ENCODE assay signal across 2 cellular contexts in genomic region chr10:125991009-125991788, GRCh38.
TF ChIP-seq lines count a peak whose summit lies in the region.

No MANE protein-coding gene starts in this region.

TF ChIP-seq in SK-N-SH, 30 proteins besides CTCF, POLR2A, EP300 and RAD21 (continued from another document):
- no peak for TF ChIP-seq PBX3 (IDR thresholded peaks at IDR 0.05)
- TF ChIP-seq RCOR1 (IDR thresholded peaks at IDR 0.05; ENCODE audit: low read length): no peak

TF ChIP-seq in SK-N-SH treated with all-trans-retinoic acid at 6 μM for 48 hours, 23 proteins besides CTCF, POLR2A, EP300 and RAD21 (continued from another document):
- TF ChIP-seq, protein P1, sequence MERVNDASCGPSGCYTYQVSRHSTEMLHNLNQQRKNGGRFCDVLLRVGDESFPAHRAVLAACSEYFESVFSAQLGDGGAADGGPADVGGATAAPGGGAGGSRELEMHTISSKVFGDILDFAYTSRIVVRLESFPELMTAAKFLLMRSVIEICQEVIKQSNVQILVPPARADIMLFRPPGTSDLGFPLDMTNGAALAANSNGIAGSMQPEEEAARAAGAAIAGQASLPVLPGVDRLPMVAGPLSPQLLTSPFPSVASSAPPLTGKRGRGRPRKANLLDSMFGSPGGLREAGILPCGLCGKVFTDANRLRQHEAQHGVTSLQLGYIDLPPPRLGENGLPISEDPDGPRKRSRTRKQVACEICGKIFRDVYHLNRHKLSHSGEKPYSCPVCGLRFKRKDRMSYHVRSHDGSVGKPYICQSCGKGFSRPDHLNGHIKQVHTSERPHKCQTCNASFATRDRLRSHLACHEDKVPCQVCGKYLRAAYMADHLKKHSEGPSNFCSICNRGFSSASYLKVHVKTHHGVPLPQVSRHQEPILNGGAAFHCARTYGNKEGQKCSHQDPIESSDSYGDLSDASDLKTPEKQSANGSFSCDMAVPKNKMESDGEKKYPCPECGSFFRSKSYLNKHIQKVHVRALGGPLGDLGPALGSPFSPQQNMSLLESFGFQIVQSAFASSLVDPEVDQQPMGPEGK (CRISPR knock-in tag; IDR thresholded peaks at IDR 0.05; ENCODE audit: borderline replicate concordance): no peak
- TF ChIP-seq CSRNP3 (CRISPR knock-in tag; IDR thresholded peaks at IDR 0.05): no peak
- TF ChIP-seq GLIS3 (CRISPR knock-in tag; IDR thresholded peaks at IDR 0.05): no peak
- no peak for TF ChIP-seq ZNF8 (CRISPR knock-in tag; IDR thresholded peaks at IDR 0.05)
- no peak for TF ChIP-seq TOX (CRISPR knock-in tag; IDR thresholded peaks at IDR 0.05; ENCODE audit: borderline replicate concordance)
- TF ChIP-seq TCF4 (CRISPR knock-in tag; IDR thresholded peaks at IDR 0.05; ENCODE audit: borderline replicate concordance): no peak
- no peak for TF ChIP-seq ZC3H10 (CRISPR knock-in tag; IDR thresholded peaks at IDR 0.05)
- TF ChIP-seq, protein P2, sequence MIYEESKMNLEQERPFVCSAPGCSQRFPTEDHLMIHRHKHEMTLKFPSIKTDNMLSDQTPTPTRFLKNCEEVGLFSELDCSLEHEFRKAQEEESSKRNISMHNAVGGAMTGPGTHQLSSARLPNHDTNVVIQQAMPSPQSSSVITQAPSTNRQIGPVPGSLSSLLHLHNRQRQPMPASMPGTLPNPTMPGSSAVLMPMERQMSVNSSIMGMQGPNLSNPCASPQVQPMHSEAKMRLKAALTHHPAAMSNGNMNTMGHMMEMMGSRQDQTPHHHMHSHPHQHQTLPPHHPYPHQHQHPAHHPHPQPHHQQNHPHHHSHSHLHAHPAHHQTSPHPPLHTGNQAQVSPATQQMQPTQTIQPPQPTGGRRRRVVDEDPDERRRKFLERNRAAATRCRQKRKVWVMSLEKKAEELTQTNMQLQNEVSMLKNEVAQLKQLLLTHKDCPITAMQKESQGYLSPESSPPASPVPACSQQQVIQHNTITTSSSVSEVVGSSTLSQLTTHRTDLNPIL (CRISPR knock-in tag; IDR thresholded peaks at IDR 0.05; ENCODE audit: low read depth): no peak
- TF ChIP-seq ZFP3 (CRISPR knock-in tag; IDR thresholded peaks at IDR 0.05): no peak
- no peak for TF ChIP-seq ESRRG (CRISPR knock-in tag; IDR thresholded peaks at IDR 0.05)
- TF ChIP-seq, protein P3, sequence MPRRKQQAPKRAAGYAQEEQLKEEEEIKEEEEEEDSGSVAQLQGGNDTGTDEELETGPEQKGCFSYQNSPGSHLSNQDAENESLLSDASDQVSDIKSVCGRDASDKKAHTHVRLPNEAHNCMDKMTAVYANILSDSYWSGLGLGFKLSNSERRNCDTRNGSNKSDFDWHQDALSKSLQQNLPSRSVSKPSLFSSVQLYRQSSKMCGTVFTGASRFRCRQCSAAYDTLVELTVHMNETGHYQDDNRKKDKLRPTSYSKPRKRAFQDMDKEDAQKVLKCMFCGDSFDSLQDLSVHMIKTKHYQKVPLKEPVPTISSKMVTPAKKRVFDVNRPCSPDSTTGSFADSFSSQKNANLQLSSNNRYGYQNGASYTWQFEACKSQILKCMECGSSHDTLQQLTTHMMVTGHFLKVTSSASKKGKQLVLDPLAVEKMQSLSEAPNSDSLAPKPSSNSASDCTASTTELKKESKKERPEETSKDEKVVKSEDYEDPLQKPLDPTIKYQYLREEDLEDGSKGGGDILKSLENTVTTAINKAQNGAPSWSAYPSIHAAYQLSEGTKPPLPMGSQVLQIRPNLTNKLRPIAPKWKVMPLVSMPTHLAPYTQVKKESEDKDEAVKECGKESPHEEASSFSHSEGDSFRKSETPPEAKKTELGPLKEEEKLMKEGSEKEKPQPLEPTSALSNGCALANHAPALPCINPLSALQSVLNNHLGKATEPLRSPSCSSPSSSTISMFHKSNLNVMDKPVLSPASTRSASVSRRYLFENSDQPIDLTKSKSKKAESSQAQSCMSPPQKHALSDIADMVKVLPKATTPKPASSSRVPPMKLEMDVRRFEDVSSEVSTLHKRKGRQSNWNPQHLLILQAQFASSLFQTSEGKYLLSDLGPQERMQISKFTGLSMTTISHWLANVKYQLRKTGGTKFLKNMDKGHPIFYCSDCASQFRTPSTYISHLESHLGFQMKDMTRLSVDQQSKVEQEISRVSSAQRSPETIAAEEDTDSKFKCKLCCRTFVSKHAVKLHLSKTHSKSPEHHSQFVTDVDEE (CRISPR knock-in tag; IDR thresholded peaks at IDR 0.05): no peak
